8 cellular contexts compared by ENCODE assay signal in genomic region chr12:111412007-111412829, GRCh38. TPM values are rescaled to one million over a fixed set of nuclear protein-coding genes. Genes with fewer than 3 reads are reported as not detected.
DNase-seq lines count a peak whose midpoint lies in the region; ATAC-seq lines count a peak whose summit lies in the region.

No MANE protein-coding gene starts in this region.

- peak overlapping the region; percentile 30 for H3K4me3 ChIP-seq in BLaER1
- no peak overlapping the region for H3K4me3 ChIP-seq in mesodermal cell (ENCODE audit: extremely low read depth, insufficient read depth, low read length, poor library complexity, severe bottlenecking)

- peak overlapping the region; percentile 69 for H3K9ac ChIP-seq in BLaER1

- H3K36me3 ChIP-seq in BLaER1 = peaks cover 25% of the 10 kb centered on the region
- H3K36me3 ChIP-seq in mesodermal cell (ENCODE audit: control insufficient read depth, insufficient read depth, low read length) = peaks cover 21% of the 10 kb centered on the region

- ATAC-seq in activated CD4-positive, CD25-positive, alpha-beta regulatory T cell treated with anti-CD3 and anti-CD28 coated beads, Interleukin-2, amount 50 U/mL, for 24 hours = no peak

- peak overlapping the region; percentile 98 for H3K4me2 ChIP-seq in BLaER1

- peak; percentile 5 for DNase-seq in NCI-H128 (lab: John Stamatoyannopoulos, UW; ENCODE audit: unreplicated experiment)
- DNase-seq in caudate nucleus (lab: John Stamatoyannopoulos, UW) = peak in 27 of 61 donors; percentile 14 to 53 (median 33)
- DNase-seq in stimulated activated CD4-positive, alpha-beta T cell treated with anti-CD3 and anti-CD28 coated beads, Interleukin-2, amount 100 ng/mL, for 24 hours = no peak
- DNase-seq in NCI-H1694 (lab: John Stamatoyannopoulos, UW) = no peak
- DNase-seq in cerebellum (ENCODE audit: low spot score) = no peak

- no peaks in the 10 kb centered on the region for H3K27me3 ChIP-seq in BLaER1

- WGBS in mesodermal cell (ENCODE audit: insufficient coverage in 2 of 2), 2 experiments = 49 to 51% methylated on average over 6 to 12 of the region's 15 CpGs

- peaks cover 99% of the 10 kb centered on the region for H4K20me1 ChIP-seq in BLaER1

- H3K27ac ChIP-seq in BLaER1 (peak overlapping the region; percentile 78), caudate nucleus (ENCODE audit: low read depth, low read length) (peak overlapping the region; percentile 46), mesodermal cell (ENCODE audit: low read depth, low read length, severe bottlenecking) (peak overlapping the region; percentile 80)

- H3K9me3 ChIP-seq in BLaER1 (no peaks in the 10 kb centered on the region), mesodermal cell (ENCODE audit: control insufficient read depth, low read length) (no peaks in the 10 kb centered on the region)

- H3K4me1 ChIP-seq in BLaER1 (peaks cover 82% of the 10 kb centered on the region), mesodermal cell (ENCODE audit: control insufficient read depth, insufficient read depth, low read length, poor library complexity, severe bottlenecking) (peaks cover 62% of the 10 kb centered on the region)

RNA-seq across cellular contexts. Expression of gene SH2B3, which starts 6.5 kb away (rescaled TPM):
- polyA plus RNA-seq in mesodermal cell (2013, experiment 1 of 2) = 25.4 TPM
- polyA plus RNA-seq in mesodermal cell (2013, experiment 2 of 2) = 21.4 TPM
- 3.9 TPM for total RNA-seq in cerebellum

RNA-seq across cellular contexts. Expression of gene PHETA1, which starts 43.3 kb away (rescaled TPM):
- polyA plus RNA-seq in mesodermal cell (2013, experiment 1 of 2) = 10.8 TPM
- polyA plus RNA-seq in mesodermal cell (2013, experiment 2 of 2) = 6.9 TPM
- 4.4 TPM for total RNA-seq in cerebellum
